13 cellular contexts compared by ENCODE assay signal in genomic region chr1:94463056-94463764, GRCh38. TPM values are rescaled to one million over a fixed set of nuclear protein-coding genes. Genes with fewer than 3 reads are reported as not detected.
DNase-seq lines count a peak whose midpoint lies in the region; ATAC-seq and TF ChIP-seq lines count a peak whose summit lies in the region.
"Had no signal": no experiment of that assay in that cellular context is flagged by ENCODE, and none has a peak within 500 bp of the region (broad histone marks: within the 10 kb centered on the region; RNA-seq: fewer than 3 reads in every experiment).

No MANE protein-coding gene starts in this region.

- H3K36me3 ChIP-seq in endocrine pancreas (ENCODE audit: control insufficient read depth, insufficient read depth, low read length): no peaks in the 10 kb centered on the region
- H3K36me3 ChIP-seq in neutrophil: peaks cover 11% of the 10 kb centered on the region
- no peaks in the 10 kb centered on the region for H3K36me3 ChIP-seq in prostate gland
- H3K36me3 ChIP-seq: breast epithelium had no signal

- no peaks in the 10 kb centered on the region for H3K23me2 ChIP-seq in H9 (ENCODE audit: insufficient read length, low read depth, low read length, poor library complexity, severe bottlenecking)

- POLR2A ChIA-PET in activated CD8-positive, alpha-beta T cell treated with anti-CD3 and anti-CD28 coated beads for 36 hours (lab: Charles Lee): no interaction called here

- H4K5ac ChIP-seq in H9 (ENCODE audit: insufficient read length, low read depth, low read length): no peak overlapping the region

- H3K27me3 ChIP-seq in H9 (ENCODE audit: insufficient read depth, low read length) (no peaks in the 10 kb centered on the region), endocrine pancreas (ENCODE audit: control insufficient read depth, insufficient read depth, low read length) (no peaks in the 10 kb centered on the region), neutrophil (no peaks in the 10 kb centered on the region), prostate gland (replicated peaks; ENCODE audit: insufficient read depth) (no peaks in the 10 kb centered on the region)
- H3K27me3 ChIP-seq: breast epithelium had no signal

- peaks cover 5 to 7% of the 10 kb centered on the region in 2 experiments; a peak in 3 of 5 replicates for H3K9me3 Mint-ChIP-seq in H9
- H3K9me3 Mint-ChIP-seq in activated CD8-positive, alpha-beta T cell treated with anti-CD3 and anti-CD28 coated beads for 36 hours: no peaks in the 10 kb centered on the region

- no peak overlapping the region for H2AK5ac ChIP-seq in H9 (ENCODE audit: insufficient read length, low read length)

- H2BK120ac ChIP-seq in H9 (ENCODE audit: low read depth, low read length, poor library complexity, severe bottlenecking): no peak overlapping the region

- no peak for TF ChIP-seq POLR2A in prostate gland (IDR thresholded peaks at IDR 0.05)

- no peak for ATAC-seq in activated CD8-positive, alpha-beta T cell treated with anti-CD3 and anti-CD28 coated beads for 36 hours
- ATAC-seq in sciatic nerve: no peak

- H4K8ac ChIP-seq in H9 (replicated peaks; ENCODE audit: insufficient read length, low read depth, low read length): no peak overlapping the region

- no peak overlapping the region for H3T11ph ChIP-seq in H9 (ENCODE audit: low read length)

- H3K9ac ChIP-seq in H9 (ENCODE audit: extremely low read depth, insufficient read length, low read length): no peak overlapping the region
- H3K9ac ChIP-seq in endocrine pancreas (ENCODE audit: control insufficient read depth, insufficient read depth, low read length): peak overlapping the region; percentile 4

- intact Hi-C loops in activated CD8-positive, alpha-beta T cell treated with anti-CD3 and anti-CD28 coated beads for 36 hours (cut with micrococcal nuclease): no loop called here
- intact Hi-C loops in sciatic nerve (cut with DNase I) (no loop called here), prostate gland (cut with DNase I) (loop anchor here (10.0 kb wide), 2 partner anchors 128 to 438 kb away; no protein-coding TSS in a partner anchor)

- no peak overlapping the region for H3K4ac ChIP-seq in H9 (ENCODE audit: low read depth, low read length)

- H3K9me3 ChIP-seq in H9 (ENCODE audit: control insufficient read depth, low read depth, low read length) (no peaks in the 10 kb centered on the region), endocrine pancreas (ENCODE audit: control insufficient read depth, low read length) (no peaks in the 10 kb centered on the region), neutrophil (no peaks in the 10 kb centered on the region), prostate gland (no peaks in the 10 kb centered on the region)
- H3K9me3 ChIP-seq: breast epithelium had no signal

- no peak overlapping the region for H2BK5ac ChIP-seq in H9 (ENCODE audit: insufficient read length, low read length)

- H2BK12ac ChIP-seq in H9 (ENCODE audit: insufficient read length, low read depth, low read length): no peak overlapping the region

- 0 out of 7 replicates have a peak overlapping the region, but pooled peaks of 2 of the 3 experiments have one; percentile 11 to 56 for H3K27ac Mint-ChIP-seq in H9
- no peak overlapping the region for H3K27ac Mint-ChIP-seq in activated CD8-positive, alpha-beta T cell treated with anti-CD3 and anti-CD28 coated beads for 36 hours
- H3K27ac Mint-ChIP-seq: nephron had no signal

- peaks cover 19 to 21% (median 19%) of the 10 kb centered on the region in 3 experiments for H3K36me3 Mint-ChIP-seq in H9 (ENCODE audit: insufficient read depth in 1 of 3, low read depth in 3 of 3)
- H3K36me3 Mint-ChIP-seq in activated CD8-positive, alpha-beta T cell treated with anti-CD3 and anti-CD28 coated beads for 36 hours (ENCODE audit: low read depth): peaks cover 19% of the 10 kb centered on the region

- no peaks in the 10 kb centered on the region for H3K79me2 ChIP-seq in H9 (ENCODE audit: insufficient read depth, low read length)

- no peak overlapping the region for H3K4me3 Mint-ChIP-seq in H9
- no peak overlapping the region for H3K4me3 Mint-ChIP-seq in activated CD8-positive, alpha-beta T cell treated with anti-CD3 and anti-CD28 coated beads for 36 hours
- H3K4me3 Mint-ChIP-seq: nephron had no signal

- H3K14ac ChIP-seq in H9 (ENCODE audit: insufficient read depth, low read length): no peak overlapping the region

- no peak for DNase-seq in H9
- peak; percentile 19 for DNase-seq in NOMO-1 treated with dmso at 0.1 percent for 144 hours (lab: John Stamatoyannopoulos, UW; ENCODE audit: unreplicated experiment)
- DNase-seq in activated CD8-positive, alpha-beta T cell treated with anti-CD3 and anti-CD28 coated beads for 36 hours: no peak
- no peak for DNase-seq in iPS-NIHi11 (ENCODE audit: low spot score)
- no peak for DNase-seq in sciatic nerve (ENCODE audit: low spot score)
- no peak for DNase-seq in prostate gland (ENCODE audit: low spot score)
- DNase-seq: activated effector memory CD4-positive, alpha-beta T cell treated with Interleukin-2 at 50 U/mL for 16 hours; GOT3 had no signal

- H2AFZ ChIP-seq in H9 (ENCODE audit: low read length): no peak overlapping the region

- H4K91ac ChIP-seq in H9 (ENCODE audit: insufficient read length, low read depth, low read length): no peak overlapping the region

- H2BK20ac ChIP-seq in H9 (ENCODE audit: low read depth, low read length, poor library complexity, severe bottlenecking): no peak overlapping the region

- H3K18ac ChIP-seq in H9 (ENCODE audit: insufficient read length, low read depth, low read length): no peak overlapping the region

- H2BK15ac ChIP-seq in H9 (ENCODE audit: low read depth, low read length): no peak overlapping the region

- no peaks in the 10 kb centered on the region for H3K27me3 Mint-ChIP-seq in H9 (ENCODE audit: low read depth)
- no peaks in the 10 kb centered on the region for H3K27me3 Mint-ChIP-seq in activated CD8-positive, alpha-beta T cell treated with anti-CD3 and anti-CD28 coated beads for 36 hours

- no peak overlapping the region for H3K4me3 ChIP-seq in endocrine pancreas (ENCODE audit: control insufficient read depth, insufficient read depth, low read length)
- H3K4me3 ChIP-seq in neutrophil (ENCODE audit: low read depth in 1 of 2, low read length in 1 of 2): no peak overlapping the region
- H3K4me3 ChIP-seq in prostate gland: no peak overlapping the region
- H3K4me3 ChIP-seq: breast epithelium had no signal

- no peak overlapping the region for H3K56ac ChIP-seq in H9 (ENCODE audit: insufficient read length, low read depth, low read length)

- WGBS in H9 (ENCODE audit: extremely low coverage, insufficient read length, low lambda C conversion rate): no CpG with 5 or more reads among the region's 3 CpGs
- WGBS in prostate gland: 73% methylated on average over 3 of the region's 3 CpGs

- H3K27ac ChIP-seq in H9 (ENCODE audit: insufficient read length, low read depth, low read length) (no peak overlapping the region), neutrophil (peak overlapping the region; percentile 32), prostate gland (no peak overlapping the region)
- H3K27ac ChIP-seq: breast epithelium, C4-2B had no signal

- H3K4me1 ChIP-seq in H9 (ENCODE audit: insufficient read depth, low read length) (no peaks in the 10 kb centered on the region), endocrine pancreas (ENCODE audit: control insufficient read depth, insufficient read depth, low read length) (peaks cover 14% of the 10 kb centered on the region), neutrophil (ENCODE audit: control insufficient read depth in 1 of 2, insufficient read depth in 1 of 2, low read depth in 1 of 2, low read length in 1 of 2) (peaks cover 6 to 7% of the 10 kb centered on the region in 2 experiments), prostate gland (replicated peaks) (no peaks in the 10 kb centered on the region)
- H3K4me1 ChIP-seq: breast epithelium had no signal

- CTCF ChIA-PET in activated CD8-positive, alpha-beta T cell treated with anti-CD3 and anti-CD28 coated beads for 36 hours (lab: Charles Lee): interaction anchor here (0.9 to 3.3 kb wide), 27 partner anchors 9 to 437 kb away, joined by 3 to 22 read pairs (median 4); partner anchors contain the start of gene ARHGAP29

- H3K23ac ChIP-seq in H9 (ENCODE audit: insufficient read length, low read depth, low read length): no peak overlapping the region

- TF ChIP-seq CTCF in H9 (conservative IDR thresholded peaks at IDR 0.05) (no peak), neutrophil (IDR thresholded peaks at IDR 0.05) (no peak), prostate gland (IDR thresholded peaks at IDR 0.05) (no peak)
- no peak for TF ChIP-seq CTCF in activated CD8-positive, alpha-beta T cell treated with anti-CD3 and anti-CD28 coated beads for 36 hours (IDR thresholded peaks at IDR 0.05)

- no peaks in the 10 kb centered on the region for H4K20me1 ChIP-seq in H9 (ENCODE audit: control insufficient read depth, insufficient read depth, insufficient read length)

- H3K4me1 Mint-ChIP-seq in H9: peaks cover 0 to 2% of the 10 kb centered on the region in 2 experiments; a peak in 1 of 4 replicates
- no peaks in the 10 kb centered on the region for H3K4me1 Mint-ChIP-seq in activated CD8-positive, alpha-beta T cell treated with anti-CD3 and anti-CD28 coated beads for 36 hours (ENCODE audit: low read depth)
- H3K4me1 Mint-ChIP-seq: nephron had no signal

- no peak overlapping the region for H3K4me2 ChIP-seq in H9 (ENCODE audit: insufficient read depth, insufficient read length, low read length)

- no peaks in the 10 kb centered on the region for H3K79me1 ChIP-seq in H9 (ENCODE audit: insufficient read depth, low read depth, low read length, poor library complexity, severe bottlenecking)

RNA-seq across cellular contexts. Expression of gene ABCD3, which starts 45.0 kb away (rescaled TPM):
- 32.0 and 35.2 TPM in 2 replicates for total RNA-seq in H9 (2021)
- total RNA-seq in activated CD8-positive, alpha-beta T cell treated with anti-CD3 and anti-CD28 coated beads for 36 hours: 10 to 100 TPM; 31.3 to 31.9 TPM
- total RNA-seq in sciatic nerve: 65.7 TPM
- 10 to 100 TPM; 35.5 to 38.5 TPM for total RNA-seq in prostate gland
